15 cellular contexts compared by ENCODE assay signal in the genomic region with DNA sequence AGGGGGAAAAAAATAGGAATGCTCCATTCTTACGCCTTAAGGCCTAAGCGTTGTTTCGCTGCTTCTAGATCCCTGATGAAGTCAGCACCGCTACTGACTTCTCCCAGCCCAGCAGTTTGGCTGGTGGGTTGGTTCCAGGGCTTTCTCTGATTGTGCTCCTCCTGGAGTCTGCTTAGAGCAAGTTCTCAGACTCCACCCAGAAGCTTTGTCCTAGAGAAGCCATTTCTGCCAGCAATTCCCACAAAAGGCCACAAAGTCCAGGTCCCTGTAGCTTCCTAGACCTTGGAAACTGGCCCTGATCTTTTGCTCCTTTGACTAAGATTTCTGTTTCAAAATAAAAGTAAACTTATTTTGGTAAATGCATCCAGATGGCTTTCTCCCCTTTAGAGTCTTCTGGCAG.
DNase-seq lines count a peak whose midpoint lies in the region; ATAC-seq and TF ChIP-seq lines count a peak whose summit lies in the region.
"Had no signal": no experiment of that assay in that cellular context is flagged by ENCODE, and none has a peak within 500 bp of the region (broad histone marks: within the 10 kb centered on the region; RNA-seq: fewer than 3 reads in every experiment).

No MANE protein-coding gene starts in this region.

- no peaks in the 10 kb centered on the region for H3K36me3 ChIP-seq in heart right ventricle
- H3K36me3 ChIP-seq: BE2C had no signal

- ATAC-seq in heart right ventricle (peak; percentile 83 to 93 (median 92)), sciatic nerve (peak; percentile 97), HG03442 (IDR thresholded peaks at IDR 0.05; ENCODE audit: unreplicated experiment) (no peak), GM18511 (IDR thresholded peaks at IDR 0.05; ENCODE audit: unreplicated experiment) (no peak)

- H3K4me1 ChIP-seq in heart right ventricle = peaks cover 0 to 22% (median 0%) of the 10 kb centered on the region in 9 donors
- H3K4me1 ChIP-seq: BE2C, parathyroid adenoma had no signal

- intact Hi-C loops in heart right ventricle (cut with DNase I) (loop anchor here in 8 of 10 donors (2.0 to 10.0 kb wide), 7 partner anchors 62 to 164 kb away; partner anchors contain the start of gene KCTD12 (in 5 of the 8)), sciatic nerve (cut with DNase I) (no loop called here)

- DNase-seq in EH (ENCODE audit: low read depth) = peak; percentile 36
- peak; percentile 70 to 75 for DNase-seq in cardiac fibroblast (ENCODE audit: low read depth in 2 of 2)
- peak; percentile 40 to 78 for DNase-seq in heart right ventricle
- DNase-seq in sciatic nerve (ENCODE audit: low spot score) = peak; percentile 84
- no peak for DNase-seq in kidney tubule cell (ENCODE audit: low spot score)
- no peak for DNase-seq in cerebellar nuclear complex (lab: John Stamatoyannopoulos, UW)
- DNase-seq: BE2C, DMS53, dorsolateral prefrontal cortex, KBM-7, NCI-H1436, NCI-H345 had no signal

- no peaks in the 10 kb centered on the region for H3K9me3 ChIP-seq in heart right ventricle
- H3K9me3 ChIP-seq: BE2C had no signal

- H3K4me3 ChIP-seq in cardiac fibroblast (replicated peaks in 1 of 2; ENCODE audit: low read depth in 2 of 2, low read length in 2 of 2) (no peak overlapping the region), heart right ventricle (no peak overlapping the region)
- H3K4me3 ChIP-seq: dorsolateral prefrontal cortex had no signal

- WGBS in heart right ventricle, 2 donors = 73 to 77% methylated on average over 4 of the region's 4 CpGs

- H3K27ac ChIP-seq in heart right ventricle = peak overlapping the region in 9 of 10 donors; percentile 11 to 67 (median 49)
- H3K27ac ChIP-seq: dorsolateral prefrontal cortex, parathyroid adenoma had no signal

- TF ChIP-seq CTCF in cardiac fibroblast (IDR thresholded peaks at IDR 0.05; ENCODE audit: low read depth, low read length) (peak; percentile 37), heart right ventricle (IDR thresholded peaks at IDR 0.05) (peak in 8 of 9 donors; percentile 6 to 52 (median 25))

- no peaks in the 10 kb centered on the region for H3K27me3 ChIP-seq in heart right ventricle
- H3K27me3 ChIP-seq: BE2C, dorsolateral prefrontal cortex had no signal

Comparison
In these comparisons a context has a peak if more than half of its experiments do, and no peak if none do; other contexts are left out.
1. DNase-seq: peak in EH (single experiment), cardiac fibroblast (2 of 2), heart right ventricle (2 of 2) and sciatic nerve (single experiment); none in kidney tubule cell (single experiment) and cerebellar nuclear complex (0 of 2).
2. ATAC-seq: peak in heart right ventricle (8 of 8) and sciatic nerve (single experiment); none in HG03442 (single experiment) and GM18511 (single experiment).